In genomic region chr2:225002656-225003045, GRCh38 we compare ENCODE assay signal across 8 cellular contexts. TPM values are rescaled to one million over a fixed set of nuclear protein-coding genes. Genes with fewer than 3 reads are reported as not detected.
DNase-seq lines count a peak whose midpoint lies in the region; ATAC-seq and TF ChIP-seq lines count a peak whose summit lies in the region.

No MANE protein-coding gene starts in this region.

- DNase-seq in activated T-cell treated with anti-CD3 and anti-CD28 coated beads, Interleukin-2, amount 50 U/mL, for 4 hours: peak; percentile 37
- DNase-seq in sciatic nerve (ENCODE audit: low spot score) (no peak), inferior parietal cortex (ENCODE audit: extremely low spot score) (no peak), mesendoderm (no peak), heart left ventricle (no peak)

- H4K8ac ChIP-seq in mesendoderm (ENCODE audit: low read depth, low read length): no peak overlapping the region

- ATAC-seq in GM19455 (IDR thresholded peaks at IDR 0.05; ENCODE audit: unreplicated experiment): peak; percentile 89
- ATAC-seq in HG03439 (IDR thresholded peaks at IDR 0.05; ENCODE audit: unreplicated experiment): peak; percentile 86
- ATAC-seq in activated T-cell treated with anti-CD3 and anti-CD28 coated beads, Interleukin-2, amount 50 U/mL, for 4 hours: peak; percentile 51 to 56
- ATAC-seq in sciatic nerve: peak; percentile 26
- ATAC-seq in heart left ventricle: no peak

- no peaks in the 10 kb centered on the region for H3K27me3 Mint-ChIP-seq in activated T-cell treated with anti-CD3 and anti-CD28 coated beads, Interleukin-2, amount 50 U/mL, for 4 hours (ENCODE audit: low read depth)

- no peak overlapping the region for H3K18ac ChIP-seq in mesendoderm (ENCODE audit: low read length)

- no peak overlapping the region for H3K4me3 Mint-ChIP-seq in activated T-cell treated with anti-CD3 and anti-CD28 coated beads, Interleukin-2, amount 50 U/mL, for 4 hours

- H3K79me1 ChIP-seq in mesendoderm (ENCODE audit: low read length): no peaks in the 10 kb centered on the region

- H2BK120ac ChIP-seq in mesendoderm (ENCODE audit: low read depth, low read length): no peak overlapping the region

- H3K4me2 ChIP-seq in mesendoderm (ENCODE audit: low read length): no peak overlapping the region

- no peaks in the 10 kb centered on the region for H3K27me3 ChIP-seq in mesendoderm (ENCODE audit: insufficient read depth, low read length, poor library complexity)
- peaks cover 0 to 3% (median 0%) of the 10 kb centered on the region in 9 donors for H3K27me3 ChIP-seq in heart left ventricle

- peaks cover 21% of the 10 kb centered on the region for H3K36me3 Mint-ChIP-seq in activated T-cell treated with anti-CD3 and anti-CD28 coated beads, Interleukin-2, amount 50 U/mL, for 4 hours (ENCODE audit: insufficient read depth)

- H3K4me1 Mint-ChIP-seq in activated T-cell treated with anti-CD3 and anti-CD28 coated beads, Interleukin-2, amount 50 U/mL, for 4 hours (ENCODE audit: low read depth): peaks cover 85% of the 10 kb centered on the region

- H3K9ac ChIP-seq in mesendoderm (ENCODE audit: low read length): no peak overlapping the region

- H3K9me3 ChIP-seq in heart left ventricle: no peaks in the 10 kb centered on the region

- no CpG with 5 or more reads among the region's 5 CpGs for WGBS in mesendoderm (ENCODE audit: extremely low coverage, insufficient coverage, low lambda C conversion rate)
- 59 to 70% (median 65%) methylated on average over 5 of the region's 5 CpGs for WGBS in heart left ventricle, 4 donors

- H3K4me3 ChIP-seq in mesendoderm (ENCODE audit: low read length) (no peak overlapping the region), heart left ventricle (no peak overlapping the region)

- H3K4ac ChIP-seq in mesendoderm (ENCODE audit: low read depth, low read length): no peak overlapping the region

- H3K9me3 Mint-ChIP-seq in activated T-cell treated with anti-CD3 and anti-CD28 coated beads, Interleukin-2, amount 50 U/mL, for 4 hours: no peaks in the 10 kb centered on the region

- H3K79me2 ChIP-seq in mesendoderm (ENCODE audit: control insufficient read depth, insufficient read depth, low read length): no peaks in the 10 kb centered on the region

- no peaks in the 10 kb centered on the region for H3K4me1 ChIP-seq in mesendoderm (ENCODE audit: control insufficient read depth, low read depth, low read length)
- H3K4me1 ChIP-seq in heart left ventricle: peaks cover 0 to 16% (median 0%) of the 10 kb centered on the region in 12 donors

- H3K27ac ChIP-seq in mesendoderm (ENCODE audit: low read depth, low read length): no peak overlapping the region
- H3K27ac ChIP-seq in heart left ventricle: no peak overlapping the region

- TF ChIP-seq CTCF in GM12872 (IDR thresholded peaks at IDR 0.05; ENCODE audit: insufficient read depth, low read depth, low read length) (peak; percentile 44), heart left ventricle (IDR thresholded peaks at IDR 0.05) (no peak)

- H2AK5ac ChIP-seq in mesendoderm (ENCODE audit: low read length): no peak overlapping the region

- no peak for TF ChIP-seq POLR2A in heart left ventricle (IDR thresholded peaks at IDR 0.05)

- H4K5ac ChIP-seq in mesendoderm (ENCODE audit: low read length): no peak overlapping the region

- H3K36me3 ChIP-seq in mesendoderm (ENCODE audit: control insufficient read depth, insufficient read depth, low read length) (no peaks in the 10 kb centered on the region), heart left ventricle (no peaks in the 10 kb centered on the region)

- no peak overlapping the region for H2BK5ac ChIP-seq in mesendoderm (ENCODE audit: low read length)

- intact Hi-C loops in sciatic nerve (cut with DNase I) (no loop called here), heart left ventricle (cut with DNase I) (loop anchor here in 3 of 10 donors (10.0 kb wide), 3 partner anchors 148 to 208 kb away; no protein-coding TSS in a partner anchor)

- no peak overlapping the region for H2BK15ac ChIP-seq in mesendoderm (replicated peaks; ENCODE audit: low read depth)

- no peak overlapping the region for H3K23ac ChIP-seq in mesendoderm (ENCODE audit: low read length)

- H3K56ac ChIP-seq in mesendoderm (ENCODE audit: low read length): no peak overlapping the region

RNA-seq across cellular contexts. Expression of gene DOCK10, which starts 39.6 kb away (rescaled TPM):
- total RNA-seq in activated T-cell treated with anti-CD3 and anti-CD28 coated beads, Interleukin-2, amount 50 U/mL, for 4 hours: 100 to 1,000 TPM; 173 to 222 (median 219) TPM
- 50.7 TPM for total RNA-seq in sciatic nerve
- polyA plus RNA-seq in mesendoderm (2013, experiment 1 of 2): 0.39 TPM
- polyA plus RNA-seq in mesendoderm (2013, experiment 2 of 2): 0.41 TPM
- 10 to 100 TPM in 1 of 9 donors, 1 to 10 TPM in 7, under 1 TPM in 1; 0.31 to 28.6 (median 2.1) TPM for total RNA-seq in heart left ventricle
- 1 to 10 TPM; 1.0 to 2.0 TPM for polyA plus RNA-seq in heart left ventricle

Comparison
In these comparisons a context has a peak if more than half of its experiments do, and no peak if none do; other contexts are left out.
1. ATAC-seq: peak in GM19455 (single experiment), HG03439 (single experiment), activated T-cell treated with anti-CD3 and anti-CD28 coated beads, Interleukin-2, amount 50 U/mL, for 4 hours (2 of 2) and sciatic nerve (single experiment); none in heart left ventricle (0 of 4).